In the genomic region with DNA sequence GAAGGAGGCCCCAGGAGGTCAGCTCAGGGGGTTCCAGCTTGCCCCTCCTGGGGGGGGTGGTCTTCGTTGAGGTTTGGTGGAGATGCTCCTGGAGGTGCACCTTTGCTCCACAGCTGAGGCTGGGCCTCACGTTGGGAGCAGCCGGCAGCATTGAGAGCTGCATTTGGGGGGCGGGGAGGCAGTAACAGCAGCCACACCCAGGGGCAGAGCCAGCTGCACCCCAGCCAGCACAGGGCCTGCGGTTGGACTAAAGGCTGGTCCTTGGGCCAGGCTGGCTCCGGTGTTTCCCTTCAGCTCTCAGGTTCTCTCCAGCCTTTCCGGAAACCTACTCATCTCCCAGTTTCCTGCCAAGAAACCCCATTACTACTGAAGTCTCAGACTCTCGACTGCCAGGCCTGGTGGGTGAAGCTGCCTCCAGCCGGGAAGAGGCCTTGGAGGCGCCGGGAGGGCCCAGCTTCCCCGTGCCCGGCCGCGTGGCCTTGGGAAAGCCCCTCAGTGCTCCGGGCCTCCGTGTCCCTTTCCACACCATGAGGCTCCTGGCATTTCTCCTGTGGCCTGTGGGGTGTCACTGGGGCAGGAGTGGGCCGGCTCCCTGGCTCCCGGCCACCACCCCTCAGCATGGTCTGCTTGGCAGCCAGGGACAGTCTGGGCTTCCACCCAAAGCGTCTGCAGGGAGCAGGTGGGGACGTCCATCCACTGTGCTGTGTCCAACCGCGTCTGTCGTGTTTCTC, we compare ENCODE assay signal across 9 cellular contexts. TPM values are rescaled to one million over a fixed set of nuclear protein-coding genes. Genes with fewer than 3 reads are reported as not detected.
DNase-seq lines count a peak whose midpoint lies in the region; ATAC-seq, FAIRE-seq and TF ChIP-seq lines count a peak whose summit lies in the region.
"Had no signal": no experiment of that assay in that cellular context is flagged by ENCODE, and none has a peak within 500 bp of the region (broad histone marks: within the 10 kb centered on the region; RNA-seq: fewer than 3 reads in every experiment).

No MANE protein-coding gene starts in this region.

- no peak for TF ChIP-seq CTCF in BE2C (IDR thresholded peaks at IDR 0.05; ENCODE audit: low read depth, low read length)

- FAIRE-seq in frontal cortex (lab: Jason Lieb, UNC) = no peak

- no peak overlapping the region for H3K4me3 ChIP-seq in BE2C (ENCODE audit: low read depth, low read length)

- TF ChIP-seq POLR2A in erythroblast (IDR thresholded peaks at IDR 0.05; ENCODE audit: low read length) = no peak

- no peaks in the 10 kb centered on the region for H3K27me3 ChIP-seq in BE2C

- no peaks in the 10 kb centered on the region for H3K36me3 ChIP-seq in BE2C

- H3K9me3 ChIP-seq in BE2C = no peaks in the 10 kb centered on the region

- H3K4me1 ChIP-seq in BE2C = no peaks in the 10 kb centered on the region

- no peak for ATAC-seq in HG03025 (IDR thresholded peaks at IDR 0.05; ENCODE audit: low FRiP score, unreplicated experiment)

- DNase-seq in BE2C (peak; percentile 18), NCI-H446 (lab: John Stamatoyannopoulos, UW) (peak; percentile 77 to 90), erythroblast (lab: John Stamatoyannopoulos, UW) (peak; percentile 40 to 48), myocyte (ENCODE audit: low read depth) (peak; percentile 83), kidney glomerular epithelial cell (lab: John Stamatoyannopoulos, UW) (no peak), frontal cortex (ENCODE audit: low spot score in 2 of 2) (no peak), AML-193 (lab: John Stamatoyannopoulos, UW) (no peak)
- DNase-seq: NCI-H1105 treated with DMSO at 0.1 percent for 48 hours had no signal

RNA-seq across cellular contexts. Expression of a gene that starts 14.0 kb away (rescaled TPM):
- 54.3 TPM for polyA plus RNA-seq in BE2C (2012; ENCODE audit: insufficient read depth, insufficient read length, low read depth)
- 27.4 and 41.1 TPM in 2 replicates for total RNA-seq in myocyte
- polyA plus RNA-seq in myocyte (2012) = 102 TPM
- 19.2 TPM for total RNA-seq in frontal cortex

RNA-seq across cellular contexts. Expression of a gene that starts 29.3 kb away (rescaled TPM):
- polyA plus RNA-seq in BE2C (2012; ENCODE audit: insufficient read depth, insufficient read length, low read depth) = 21.2 TPM
- 14.8 and 18.0 TPM in 2 replicates for total RNA-seq in myocyte
- 31.3 TPM for polyA plus RNA-seq in myocyte (2012)
- 10.2 TPM for total RNA-seq in frontal cortex

Comparison
In these comparisons a context has a peak if more than half of its experiments do, and no peak if none do; other contexts are left out.
1. DNase-seq: peak in BE2C (single experiment), NCI-H446 (2 of 2), erythroblast (2 of 2) and myocyte (single experiment); none in kidney glomerular epithelial cell (single experiment), frontal cortex (0 of 2) and AML-193 (0 of 2).